In genomic region chr2:45721150-45721549, GRCh38 we compare ENCODE assay signal across 15 cellular contexts.
"Had no signal": no experiment of that assay in that cellular context is flagged by ENCODE, and none has a peak within 500 bp of the region (broad histone marks: within the 10 kb centered on the region; RNA-seq: fewer than 3 reads in every experiment).

No MANE protein-coding gene starts in this region.

- DNase-seq: activated CD4-positive, alpha-beta T cell treated with anti-CD3 and anti-CD28 coated beads, Interleukin-2, amount 10 ng/mL, durations not matched to agents 7 days and 5 days; activated CD4-positive, CD25-positive, alpha-beta regulatory T cell; activated naive CD4-positive, alpha-beta T cell treated with Interleukin-2 at 50 U/mL for 16 hours; anterior cingulate cortex; effector memory CD8-positive, alpha-beta T cell; head of caudate nucleus; immature natural killer cell; mammary epithelial cell; naive thymus-derived CD4-positive, alpha-beta T cell; stimulated activated CD4-positive, alpha-beta T cell treated with anti-CD3 and anti-CD28 coated beads, Interleukin-12 subunit alpha, Interleukin-12 subunit beta, amount 100 ng/mL, for 4 hours; thyroid gland had no signal

- H3K4me1 ChIP-seq: thyroid gland had no signal

- H3K9me3 Mint-ChIP-seq: effector memory CD8-positive, alpha-beta T cell; T-helper 1 cell treated with Interleukin-12 subunit alpha and Interleukin-12 subunit beta and Interleukin-4 antibody, amounts not matched to agents 30 μg/mL and 1 μg/mL, for 36 hours had no signal

- H3K27ac Mint-ChIP-seq: activated CD4-positive, alpha-beta T cell treated with anti-CD3 and anti-CD28 coated beads, Interleukin-2, amount 10 ng/mL, durations not matched to agents 7 days and 5 days; activated T-helper 17 cell treated with anti-CD3 and anti-CD28 coated beads, Interleukin-2, amount 50 U/mL, for 72 hours; effector memory CD8-positive, alpha-beta T cell; naive thymus-derived CD4-positive, alpha-beta T cell; stimulated activated effector memory CD8-positive, alpha-beta T cell treated with anti-CD3 and anti-CD28 coated beads, Interleukin-12 subunit alpha, Interleukin-12 subunit beta, amount 100 ng/mL, for 72 hours; T-helper 1 cell treated with Interleukin-12 subunit alpha and Interleukin-12 subunit beta and Interleukin-4 antibody, amounts not matched to agents 30 μg/mL and 1 μg/mL, for 36 hours had no signal

- ATAC-seq: activated T-helper 17 cell treated with anti-CD3 and anti-CD28 coated beads, Interleukin-2, amount 50 U/mL, for 72 hours; effector memory CD8-positive, alpha-beta T cell; naive thymus-derived CD4-positive, alpha-beta T cell; stimulated activated effector memory CD8-positive, alpha-beta T cell treated with anti-CD3 and anti-CD28 coated beads, Interleukin-12 subunit alpha, Interleukin-12 subunit beta, amount 100 ng/mL, for 72 hours had no signal

- H3K27me3 ChIP-seq: thyroid gland had no signal

- H3K9me3 ChIP-seq: thyroid gland had no signal

- H3K4me3 ChIP-seq: thyroid gland had no signal

- H3K27ac ChIP-seq: parathyroid adenoma, thyroid gland had no signal

- H3K36me3 ChIP-seq: thyroid gland had no signal

- H3K27me3 Mint-ChIP-seq: activated CD4-positive, alpha-beta T cell treated with anti-CD3 and anti-CD28 coated beads, Interleukin-2, amount 10 ng/mL, durations not matched to agents 7 days and 5 days; activated T-helper 17 cell treated with anti-CD3 and anti-CD28 coated beads, Interleukin-2, amount 50 U/mL, for 72 hours; effector memory CD8-positive, alpha-beta T cell; naive thymus-derived CD4-positive, alpha-beta T cell had no signal

- H3K9ac ChIP-seq: parathyroid adenoma had no signal

- H3K4me3 Mint-ChIP-seq: activated CD4-positive, alpha-beta T cell treated with anti-CD3 and anti-CD28 coated beads, Interleukin-2, amount 10 ng/mL, durations not matched to agents 7 days and 5 days; activated T-helper 17 cell treated with anti-CD3 and anti-CD28 coated beads, Interleukin-2, amount 50 U/mL, for 72 hours; effector memory CD8-positive, alpha-beta T cell; immature natural killer cell; naive thymus-derived CD4-positive, alpha-beta T cell; stimulated activated effector memory CD8-positive, alpha-beta T cell treated with anti-CD3 and anti-CD28 coated beads, Interleukin-12 subunit alpha, Interleukin-12 subunit beta, amount 100 ng/mL, for 72 hours; T-helper 1 cell treated with Interleukin-12 subunit alpha and Interleukin-12 subunit beta and Interleukin-4 antibody, amounts not matched to agents 30 μg/mL and 1 μg/mL, for 36 hours had no signal

- H3K36me3 Mint-ChIP-seq: stimulated activated effector memory CD8-positive, alpha-beta T cell treated with anti-CD3 and anti-CD28 coated beads, Interleukin-12 subunit alpha, Interleukin-12 subunit beta, amount 100 ng/mL, for 72 hours had no signal
